Comparison of ENCODE assay signal across 25 cellular contexts in the genomic region with DNA sequence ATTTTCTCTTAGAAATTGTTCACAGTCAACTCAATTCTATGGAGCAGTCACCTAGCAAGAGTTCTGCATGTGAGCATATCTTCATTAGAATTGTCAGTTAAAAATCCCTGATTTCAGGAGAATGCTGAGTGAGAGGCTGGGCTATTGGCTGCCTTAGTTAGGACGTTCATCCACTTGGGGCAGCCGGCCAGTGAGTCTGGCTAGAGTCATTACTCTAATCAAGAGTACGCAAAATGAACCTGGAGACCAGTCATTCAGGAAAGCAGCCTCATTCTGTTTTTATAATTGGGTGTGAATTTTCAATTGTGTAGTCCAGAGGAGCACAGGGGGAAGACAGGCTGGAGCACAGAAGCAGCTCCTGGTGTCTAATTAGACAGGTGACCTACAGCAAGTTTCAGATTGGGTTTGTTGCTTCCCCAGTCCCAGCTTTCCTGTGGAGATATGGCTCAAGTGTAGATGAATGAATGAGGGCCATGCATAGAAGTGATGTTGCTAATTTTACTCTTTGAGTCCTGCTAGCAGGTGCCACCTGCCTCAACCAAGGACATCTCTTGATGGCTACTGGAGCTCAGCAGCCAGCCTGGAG.
"Had no signal": no experiment of that assay in that cellular context is flagged by ENCODE, and none has a peak within 500 bp of the region (broad histone marks: within the 10 kb centered on the region; RNA-seq: fewer than 3 reads in every experiment).

No MANE protein-coding gene starts in this region.

- ATAC-seq: activated CD4-positive, CD25-positive, alpha-beta regulatory T cell treated with anti-CD3 and anti-CD28 coated beads, Interleukin-2, amount 50 U/mL, for 24 hours; activated CD8-positive, alpha-beta T cell treated with anti-CD3 and anti-CD28 coated beads for 36 hours; activated T-cell treated with anti-CD3 and anti-CD28 coated beads, Interleukin-2, amount 50 U/mL, for 72 hours; body of pancreas; Panc1 had no signal

- DNase-seq: activated CD4-positive, alpha-beta T cell treated with anti-CD3 and anti-CD28 coated beads for 4 hours; activated CD8-positive, alpha-beta memory T cell treated with anti-CD3 and anti-CD28 coated beads, Interleukin-2, amount 50 U/mL, for 4 hours; activated CD8-positive, alpha-beta T cell treated with anti-CD3 and anti-CD28 coated beads for 36 hours; activated naive CD4-positive, alpha-beta T cell; activated T-cell treated with anti-CD3 and anti-CD28 coated beads, Interleukin-2, amount 50 U/mL, for 72 hours; amniotic stem cell; body of pancreas; KG1; NCI-H1048; NCI-H1417 treated with DMSO at 0.1 percent for 48 hours; NCI-H187; NCI-H345; NCI-H510A; NCI-H526 treated with DMSO at 0.1 percent for 48 hours; Right ventricle myocardium superior; RPMI8226; SJCRH30; SK-N-SH; T-helper 1 cell; WERI-Rb-1 had no signal

- H3K4me1 Mint-ChIP-seq: activated naive CD4-positive, alpha-beta T cell treated with anti-CD3 and anti-CD28 coated beads, Interleukin-2, amount 50 U/mL, for 24 hours; central memory CD8-positive, alpha-beta T cell; IgD-negative memory B cell had no signal

- H3K27me3 Mint-ChIP-seq: activated CD8-positive, alpha-beta T cell treated with anti-CD3 and anti-CD28 coated beads for 36 hours; activated naive CD4-positive, alpha-beta T cell treated with anti-CD3 and anti-CD28 coated beads, Interleukin-2, amount 50 U/mL, for 24 hours; central memory CD8-positive, alpha-beta T cell; IgD-negative memory B cell had no signal

- H3K27ac Mint-ChIP-seq: activated CD8-positive, alpha-beta T cell treated with anti-CD3 and anti-CD28 coated beads for 36 hours; activated naive CD4-positive, alpha-beta T cell treated with anti-CD3 and anti-CD28 coated beads, Interleukin-2, amount 50 U/mL, for 24 hours; activated T-cell treated with anti-CD3 and anti-CD28 coated beads, Interleukin-2, amount 50 U/mL, for 72 hours; IgD-negative memory B cell had no signal

- H3K4me3 Mint-ChIP-seq: activated CD8-positive, alpha-beta T cell treated with anti-CD3 and anti-CD28 coated beads for 36 hours; activated naive CD4-positive, alpha-beta T cell treated with anti-CD3 and anti-CD28 coated beads, Interleukin-2, amount 50 U/mL, for 24 hours; activated T-cell treated with anti-CD3 and anti-CD28 coated beads, Interleukin-2, amount 50 U/mL, for 72 hours; central memory CD8-positive, alpha-beta T cell; IgD-negative memory B cell had no signal

- H3K9me3 Mint-ChIP-seq: activated CD8-positive, alpha-beta T cell treated with anti-CD3 and anti-CD28 coated beads for 36 hours; activated naive CD4-positive, alpha-beta T cell treated with anti-CD3 and anti-CD28 coated beads, Interleukin-2, amount 50 U/mL, for 24 hours had no signal

- H3K36me3 Mint-ChIP-seq: activated naive CD4-positive, alpha-beta T cell treated with anti-CD3 and anti-CD28 coated beads, Interleukin-2, amount 50 U/mL, for 24 hours; IgD-negative memory B cell had no signal
